Comparison of ENCODE assay signal across 10 cellular contexts in genomic region chr11:67435727-67436458, GRCh38. TPM values are rescaled to one million over a fixed set of nuclear protein-coding genes. Genes with fewer than 3 reads are reported as not detected.
A peak's percentile ranks its signal among the peaks of the same experiment; 100 is the strongest.
DNase-seq lines count a peak whose midpoint lies in the region; FAIRE-seq and TF ChIP-seq lines count a peak whose summit lies in the region.
"Had no signal": no experiment of that assay in that cellular context is flagged by ENCODE, and none has a peak within 500 bp of the region (broad histone marks: within the 10 kb centered on the region; RNA-seq: fewer than 3 reads in every experiment).

No MANE protein-coding gene starts in this region.

- H3K9ac ChIP-seq in neuronal stem cell (ENCODE audit: low read depth, low read length, poor library complexity), result peak overlapping the region; percentile 70

- H3K36me3 Mint-ChIP-seq in CD14-positive monocyte, result peaks cover 46 to 64% of the 10 kb centered on the region in 2 donors

- no TSS peak for BruUV-seq in PC-9 (replicated peaks; lab: Mats Ljungman, UMichigan)

- CTCF ChIA-PET in PC-9 (lab: Charles Lee), result no interaction called here

- no peaks in the 10 kb centered on the region for H3K9me3 Mint-ChIP-seq in CD14-positive monocyte

- POLR2A ChIA-PET in PC-9 (lab: Charles Lee; ENCODE audit: unreplicated experiment), result interaction anchor here (0.5 kb wide), 1 partner anchor 62 kb away, joined by 3 read pairs; no protein-coding TSS in a partner anchor

- peak overlapping the region; percentile 76 for H3K4me3 ChIP-seq in GM06990 (replicated peaks; ENCODE audit: low read depth, low read length)
- peak overlapping the region in 1 of 2 donors; percentile 35 for H3K4me3 ChIP-seq in ascending aorta
- peak overlapping the region in 1 of 2 donors; percentile 6 for H3K4me3 ChIP-seq in neuronal stem cell (ENCODE audit: low read length in 2 of 2)
- no peak overlapping the region for H3K4me3 ChIP-seq in PC-9
- H3K4me3 ChIP-seq: adrenal gland had no signal

- H2BK15ac ChIP-seq in neuronal stem cell (ENCODE audit: low read length), result no peak overlapping the region

- no peak overlapping the region for H4K8ac ChIP-seq in neuronal stem cell (ENCODE audit: low read depth, low read length)

- peaks cover 32% of the 10 kb centered on the region for H3F3A ChIP-seq in PC-9 (ENCODE audit: insufficient read depth, low read depth)

- H2BK12ac ChIP-seq in neuronal stem cell (ENCODE audit: low read length), result no peak overlapping the region

- no peak overlapping the region for H2AFZ ChIP-seq in neuronal stem cell (ENCODE audit: low read length)
- H2AFZ ChIP-seq in PC-9, result no peak overlapping the region

- no peak overlapping the region for H4K91ac ChIP-seq in neuronal stem cell (ENCODE audit: low read depth, low read length, poor library complexity)

- peaks cover 6% of the 10 kb centered on the region; the same call in 1 of the 2 replicates for H4K20me1 ChIP-seq in PC-9 (ENCODE audit: insufficient read depth)

- intact Hi-C loops in ascending aorta (cut with DNase I) (no loop called here), PC-9 (cut with micrococcal nuclease; ENCODE audit: unreplicated experiment) (no loop called here), CD14-positive monocyte (cut with micrococcal nuclease) (no loop called here), posterior cingulate gyrus (cut with DNase I) (no loop called here)

- H3K4me2 ChIP-seq in neuronal stem cell (ENCODE audit: insufficient read depth, low read length, poor library complexity, severe bottlenecking) (no peak overlapping the region), PC-9 (no peak overlapping the region)

- no peaks in the 10 kb centered on the region for H3K27me3 ChIP-seq in GM06990 (replicated peaks; ENCODE audit: control insufficient read depth, insufficient read depth, low read length)
- no peaks in the 10 kb centered on the region for H3K27me3 ChIP-seq in ascending aorta
- peaks cover 0 to 1% (median 0%) of the 10 kb centered on the region in 3 experiments for H3K27me3 ChIP-seq in neuronal stem cell (ENCODE audit: control insufficient read depth in 3 of 3, insufficient read depth in 3 of 3, low read depth in 1 of 3, low read length in 3 of 3)
- H3K27me3 ChIP-seq in PC-9 (ENCODE audit: insufficient read depth, low read depth), result no peaks in the 10 kb centered on the region
- H3K27me3 ChIP-seq: adrenal gland had no signal

- H3K4me1 Mint-ChIP-seq in CD14-positive monocyte, result peaks cover 29% of the 10 kb centered on the region

- H3K18ac ChIP-seq in neuronal stem cell (ENCODE audit: low read length), result no peak overlapping the region

- WGBS in neuronal stem cell (ENCODE audit: extremely low coverage in 2 of 2, insufficient read length in 2 of 2, insufficient replicate concordance in 1 of 2), 2 donors, result no CpG with 5 or more reads among the region's 38 CpGs

- no peak overlapping the region for H3K4ac ChIP-seq in neuronal stem cell (ENCODE audit: low read length)

- H3K27me3 Mint-ChIP-seq in CD14-positive monocyte (ENCODE audit: low read depth in 3 of 3), result no peaks in the 10 kb centered on the region

- no peak for DNase-seq in GM06990 (ENCODE audit: extremely low read depth, insufficient read length)
- no peak for DNase-seq in HTR-8/SVneo (ENCODE audit: insufficient read length, low spot score)
- no peak for DNase-seq in ascending aorta (ENCODE audit: low spot score in 2 of 2)
- DNase-seq in neuronal stem cell (ENCODE audit: low spot score), result no peak
- no peak for DNase-seq in PC-9
- no peak for DNase-seq in medulla oblongata (ENCODE audit: extremely low spot score)
- no peak for DNase-seq in CD14-positive monocyte (ENCODE audit: low spot score)
- DNase-seq in posterior cingulate gyrus, result no peak

- peaks cover 33% of the 10 kb centered on the region for H3K36me3 ChIP-seq in GM06990 (ENCODE audit: control insufficient read depth, insufficient read depth, low read length)
- H3K36me3 ChIP-seq in ascending aorta, result peaks cover 49 to 65% of the 10 kb centered on the region in 2 donors
- H3K36me3 ChIP-seq in neuronal stem cell (replicated peaks in 1 of 2; ENCODE audit: control insufficient read depth in 2 of 2, insufficient read depth in 2 of 2, low read length in 2 of 2), result peaks cover 38 to 82% of the 10 kb centered on the region in 2 donors
- H3K36me3 ChIP-seq in PC-9 (ENCODE audit: low read depth), result no peaks in the 10 kb centered on the region; the same call in none of the 2 replicates

- peak overlapping the region; percentile 41 to 63 for H3K27ac ChIP-seq in ascending aorta
- H3K27ac ChIP-seq in neuronal stem cell (replicated peaks; ENCODE audit: low read length), result no peak overlapping the region
- H3K27ac ChIP-seq in PC-9, result no peak overlapping the region

- H2AK5ac ChIP-seq in neuronal stem cell (ENCODE audit: low read depth, low read length), result no peak overlapping the region

- H3K14ac ChIP-seq in neuronal stem cell (ENCODE audit: low read length), result no peak overlapping the region

- H3K4me1 ChIP-seq in ascending aorta (no peaks in the 10 kb centered on the region), neuronal stem cell (ENCODE audit: control insufficient read depth in 2 of 2, insufficient read depth in 1 of 2, low read depth in 1 of 2, low read length in 2 of 2) (no peaks in the 10 kb centered on the region), PC-9 (replicated peaks; ENCODE audit: insufficient read depth) (0 out of 2 replicates have a peak, but pooled peaks cover 8% of the 10 kb centered on the region)

- H2BK120ac ChIP-seq in neuronal stem cell (ENCODE audit: low read depth, low read length), result no peak overlapping the region

- H3K9me3 ChIP-seq in ascending aorta (no peaks in the 10 kb centered on the region), neuronal stem cell (replicated peaks in 1 of 2; ENCODE audit: control insufficient read depth in 2 of 2, insufficient read depth in 1 of 2, low read depth in 1 of 2, low read length in 2 of 2) (no peaks in the 10 kb centered on the region), PC-9 (ENCODE audit: insufficient read depth, low read depth) (no peaks in the 10 kb centered on the region)
- H3K9me3 ChIP-seq: adrenal gland had no signal

- no peak for TF ChIP-seq CTCF in GM06990 (IDR thresholded peaks at IDR 0.05; ENCODE audit: insufficient read depth, low read length, poor library complexity, severe bottlenecking)
- no peak for TF ChIP-seq CTCF in ascending aorta (IDR thresholded peaks at IDR 0.05)
- TF ChIP-seq CTCF in PC-9 (conservative IDR thresholded peaks at IDR 0.05), result no peak
- no peak for TF ChIP-seq CTCF in CD14-positive monocyte (IDR thresholded peaks at IDR 0.05)

- peaks cover 2% of the 10 kb centered on the region for H3K79me1 ChIP-seq in neuronal stem cell (ENCODE audit: low read depth, low read length)

- no peaks in the 10 kb centered on the region for H3K9me2 ChIP-seq in PC-9 (ENCODE audit: insufficient read depth)

- peak overlapping the region in 1 of 2 donors; percentile 24 for H3K4me3 Mint-ChIP-seq in CD14-positive monocyte

- no peak overlapping the region for H2BK5ac ChIP-seq in neuronal stem cell (ENCODE audit: low read length)

- peak; percentile 68 for FAIRE-seq in HTR-8/SVneo (lab: Jason Lieb, UNC)

- H3K79me2 ChIP-seq in PC-9 (ENCODE audit: low read depth), result no peaks in the 10 kb centered on the region

- H3K27ac Mint-ChIP-seq in CD14-positive monocyte, result no peak overlapping the region

- peak overlapping the region; percentile 93 for H3K23ac ChIP-seq in neuronal stem cell (ENCODE audit: low read depth, low read length, poor library complexity)

RNA-seq across cellular contexts. Expression of gene PTPRCAP, which starts 1.6 kb away (rescaled TPM):
- total RNA-seq in ascending aorta, result 26.6 TPM
- 0.49 TPM for polyA plus RNA-seq in neuronal stem cell (2013, experiment 1 of 2)
- polyA plus RNA-seq in neuronal stem cell (2013, experiment 2 of 2), result 0.71 TPM
- total RNA-seq in PC-9 (2021), result 1.2 and 1.3 TPM in 2 replicates
- 1 to 10 TPM; 2.1 to 2.8 TPM for polyA plus RNA-seq in CD14-positive monocyte

RNA-seq across cellular contexts. Expression of gene CORO1B, which starts 7.4 kb away (rescaled TPM):
- total RNA-seq in ascending aorta (93.4 TPM), PC-9 (2021) (129 and 161 TPM in 2 replicates)
- polyA plus RNA-seq in neuronal stem cell (2013, experiment 1 of 2), result 42.6 TPM
- 44.9 TPM for polyA plus RNA-seq in neuronal stem cell (2013, experiment 2 of 2)
- polyA plus RNA-seq in CD14-positive monocyte, result 100 to 1,000 TPM; 105 to 106 TPM

RNA-seq across cellular contexts. Expression of gene RPS6KB2, which starts 7.6 kb away (rescaled TPM):
- total RNA-seq in ascending aorta, result 72.3 TPM
- polyA plus RNA-seq in neuronal stem cell (2013, experiment 1 of 2), result 26.4 TPM
- 24.3 TPM for polyA plus RNA-seq in neuronal stem cell (2013, experiment 2 of 2)
- 52.0 and 54.0 TPM in 2 replicates for total RNA-seq in PC-9 (2021)
- polyA plus RNA-seq in CD14-positive monocyte, result 10 to 100 TPM; 51.6 to 53.8 TPM

RNA-seq across cellular contexts. Expression of gene GPR152, which starts 16.6 kb away (rescaled TPM):
- total RNA-seq in ascending aorta, result not detected
- not detected for polyA plus RNA-seq in neuronal stem cell (2013, experiment 1 of 2)
- not detected for polyA plus RNA-seq in neuronal stem cell (2013, experiment 2 of 2)
- total RNA-seq in PC-9 (2021), result not detected in 2 replicates
- not detected for polyA plus RNA-seq in CD14-positive monocyte
- total RNA-seq: mucosa of gallbladder had no signal
- polyA plus RNA-seq: adrenal gland had no signal

RNA-seq across cellular contexts. Expression of gene CABP4, which starts 19.3 kb away (rescaled TPM):
- total RNA-seq in ascending aorta, result not detected
- 0.01 TPM for polyA plus RNA-seq in neuronal stem cell (2013, experiment 1 of 2)
- 0.04 TPM for polyA plus RNA-seq in neuronal stem cell (2013, experiment 2 of 2)
- total RNA-seq in PC-9 (2021), result 2.0 and 2.5 TPM in 2 replicates
- under 1 TPM in 1 of 2 donors, not detected in 1; 0.28 TPM for polyA plus RNA-seq in CD14-positive monocyte

Comparison
In these comparisons a context has a peak if more than half of its experiments do, and no peak if none do; other contexts are left out.
1. H3K27ac ChIP-seq: peak in ascending aorta (2 of 2); none in neuronal stem cell (single experiment) and PC-9 (single experiment).
2. RNA of gene PTPRCAP, which starts 1.6 kb away (total RNA-seq): 26.6 TPM in ascending aorta (single experiment); 1.2 to 1.3 TPM in PC-9; every median in the first group is over 10 times any median in the second.